ENCODE assay signal across 22 cellular contexts in the genomic region with DNA sequence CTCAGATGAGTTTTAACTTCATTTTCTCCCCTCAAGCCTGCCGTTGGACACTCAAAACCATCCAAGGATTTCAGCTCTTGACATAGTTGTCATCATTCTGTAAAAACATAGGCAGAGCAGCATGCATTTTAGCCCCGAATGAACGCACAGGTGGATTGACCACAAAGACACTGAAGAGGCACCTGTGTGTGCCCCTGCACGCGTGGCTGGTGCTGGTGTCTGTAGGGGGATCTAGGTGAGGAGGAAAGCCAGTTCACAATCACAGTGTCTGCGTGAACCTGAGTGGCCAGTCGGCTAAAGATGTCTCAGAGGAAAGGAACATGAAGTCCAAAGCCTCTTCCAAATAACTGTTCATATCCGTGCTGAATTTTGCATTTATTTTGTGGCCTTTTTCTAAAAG.
DNase-seq lines count a peak whose midpoint lies in the region; ATAC-seq, FAIRE-seq and TF ChIP-seq lines count a peak whose summit lies in the region.
"Had no signal": no experiment of that assay in that cellular context is flagged by ENCODE, and none has a peak within 500 bp of the region (broad histone marks: within the 10 kb centered on the region; RNA-seq: fewer than 3 reads in every experiment).

No MANE protein-coding gene starts in this region.

- no peak overlapping the region; the same call in 1 of the 2 replicates for H3K9ac ChIP-seq in OCI-LY1 (ENCODE audit: low read length)
- H3K9ac ChIP-seq: BLaER1 had no signal

- H3K27ac ChIP-seq in OCI-LY1 (ENCODE audit: low read depth, low read length, poor library complexity, severe bottlenecking) (peak overlapping the region; percentile 66), spleen (no peak overlapping the region)
- H3K27ac ChIP-seq: BLaER1 had no signal

- H3K27me3 ChIP-seq in OCI-LY1 (ENCODE audit: insufficient read depth, low read length) (no peaks in the 10 kb centered on the region), spleen (replicated peaks in 1 of 7) (no peaks in the 10 kb centered on the region)
- H3K27me3 ChIP-seq: BLaER1 had no signal

- H3K4me1 ChIP-seq in OCI-LY1 (ENCODE audit: insufficient read depth, low read length, severe bottlenecking) (peaks cover 82% of the 10 kb centered on the region), spleen (peaks cover 0 to 3% (median 0%) of the 10 kb centered on the region in 6 donors)

- H2AFZ ChIP-seq in OCI-LY1 (ENCODE audit: low read length): no peak overlapping the region

- H3K9me3 Mint-ChIP-seq in dendritic cell treated with granulocyte-macrophage colony-stimulating factor and Interleukin-4, amounts not matched to agents 40 ng/mL and 50 ng/mL, for 4 days: no peaks in the 10 kb centered on the region
- H3K9me3 Mint-ChIP-seq: CD14-positive monocyte, HFFc6 had no signal

- no peaks in the 10 kb centered on the region for H3F3A ChIP-seq in OCI-LY1 (ENCODE audit: insufficient read depth, low read length)

- 0 out of 2 replicates have a peak overlapping the region, but pooled peaks have one; percentile 25 for H3K4me2 ChIP-seq in OCI-LY1 (ENCODE audit: low read length)
- H3K4me2 ChIP-seq: BLaER1 had no signal

- peak overlapping the region; percentile 47 for H3K27ac Mint-ChIP-seq in dendritic cell treated with granulocyte-macrophage colony-stimulating factor and Interleukin-4, amounts not matched to agents 40 ng/mL and 50 ng/mL, for 4 days
- H3K27ac Mint-ChIP-seq: CD4-positive, alpha-beta memory T cell; HFFc6 had no signal

- H3K36me3 Mint-ChIP-seq in dendritic cell treated with granulocyte-macrophage colony-stimulating factor and Interleukin-4, amounts not matched to agents 40 ng/mL and 50 ng/mL, for 4 days (ENCODE audit: low read depth): no peaks in the 10 kb centered on the region
- H3K36me3 Mint-ChIP-seq: CD14-positive monocyte; CD4-positive, alpha-beta memory T cell had no signal

- FAIRE-seq in GM12891 (lab: Jason Lieb, UNC) (peak; percentile 91), RCC 7860 (lab: Jason Lieb, UNC) (no peak), D721Med (lab: Jason Lieb, UNC) (no peak)
- FAIRE-seq: GM12878, GM19239, HTR-8/SVneo had no signal

- H3K79me2 ChIP-seq in OCI-LY1 (ENCODE audit: insufficient read depth, low read length): no peaks in the 10 kb centered on the region

- WGBS in spleen, 5 donors: 73 to 86% (median 81%) methylated on average over 8 of the region's 8 CpGs

- TF ChIP-seq CTCF in OCI-LY1 (IDR thresholded peaks at IDR 0.05; ENCODE audit: low read length) (no peak), spleen (IDR thresholded peaks at IDR 0.05 in 8 of 11, conservative IDR thresholded peaks at IDR 0.05 in 3 of 11) (no peak), D721Med (IDR thresholded peaks at IDR 0.05; ENCODE audit: insufficient read depth, missing control alignments) (no peak)

- H3K4me3 ChIP-seq in OCI-LY1 (ENCODE audit: low read depth, low read length, poor library complexity, severe bottlenecking) (no peak overlapping the region), spleen (no peak overlapping the region)
- H3K4me3 ChIP-seq: BLaER1, GM12878 had no signal

- TF ChIP-seq POLR2A in GM12891 (IDR thresholded peaks at IDR 0.05; ENCODE audit: low read depth, low read length) (no peak), spleen (IDR thresholded peaks at IDR 0.05) (no peak)

- intact Hi-C loops in dendritic cell treated with granulocyte-macrophage colony-stimulating factor and Interleukin-4, amounts not matched to agents 40 ng/mL and 50 ng/mL, for 4 days (cut with micrococcal nuclease): no loop called here
- intact Hi-C loops in spleen (cut with DNase I; ENCODE audit: low total_unique reads): no loop called here

- no peaks in the 10 kb centered on the region for H3K9me2 ChIP-seq in OCI-LY1 (ENCODE audit: low read depth, low read length)

- no peaks in the 10 kb centered on the region for H4K20me1 ChIP-seq in OCI-LY1 (ENCODE audit: insufficient read depth, low read length)
- H4K20me1 ChIP-seq: BLaER1 had no signal

- no peak overlapping the region for H3K4me3 Mint-ChIP-seq in dendritic cell treated with granulocyte-macrophage colony-stimulating factor and Interleukin-4, amounts not matched to agents 40 ng/mL and 50 ng/mL, for 4 days
- H3K4me3 Mint-ChIP-seq: CD14-positive monocyte; CD4-positive, alpha-beta memory T cell; HFFc6 had no signal

- DNase-seq in GM12891 (ENCODE audit: insufficient read length, low spot score) (no peak), spleen (peak; percentile 68), RCC 7860 (ENCODE audit: low spot score) (no peak), D721Med (ENCODE audit: insufficient read length, low spot score) (no peak)
- DNase-seq: 8988T; CD4-positive, alpha-beta memory T cell; DMS79 treated with DMSO at 0.1 percent for 48 hours; EL; GOT3; H7; HFFc6; IMR-90 had no signal

- H3K4me1 Mint-ChIP-seq in dendritic cell treated with granulocyte-macrophage colony-stimulating factor and Interleukin-4, amounts not matched to agents 40 ng/mL and 50 ng/mL, for 4 days (ENCODE audit: low read depth): peaks cover 34% of the 10 kb centered on the region
- H3K4me1 Mint-ChIP-seq: CD4-positive, alpha-beta memory T cell had no signal

- H3K9me3 ChIP-seq in OCI-LY1 (ENCODE audit: low read length): no peaks in the 10 kb centered on the region
- no peaks in the 10 kb centered on the region for H3K9me3 ChIP-seq in spleen
- H3K9me3 ChIP-seq: BLaER1 had no signal

- H3K27me3 Mint-ChIP-seq in dendritic cell treated with granulocyte-macrophage colony-stimulating factor and Interleukin-4, amounts not matched to agents 40 ng/mL and 50 ng/mL, for 4 days: peaks cover 8% of the 10 kb centered on the region

- no peak for ATAC-seq in GM21619 (IDR thresholded peaks at IDR 0.05; ENCODE audit: unreplicated experiment)
- ATAC-seq in HG03280 (IDR thresholded peaks at IDR 0.05; ENCODE audit: unreplicated experiment): no peak
- ATAC-seq: GM12878, HCT116 had no signal

- no peaks in the 10 kb centered on the region for H3K36me3 ChIP-seq in OCI-LY1 (ENCODE audit: insufficient read depth, low read length)
- no peaks in the 10 kb centered on the region for H3K36me3 ChIP-seq in spleen
- H3K36me3 ChIP-seq: BLaER1 had no signal

TF ChIP-seq in GM12891, 5 proteins besides CTCF, POLR2A, EP300 and RAD21:
- TF ChIP-seq SPI1 (IDR thresholded peaks at IDR 0.05; ENCODE audit: low read depth, low read length): no peak
- TF ChIP-seq POU2F2 (IDR thresholded peaks at IDR 0.05; ENCODE audit: low read depth, low read length): no peak
- TF ChIP-seq PAX5 (IDR thresholded peaks at IDR 0.05; ENCODE audit: insufficient read depth, low read length, severe bottlenecking): no peak
- TF ChIP-seq TAF1 (IDR thresholded peaks at IDR 0.05; ENCODE audit: low read depth, low read length): no peak
- TF ChIP-seq POLR2AphosphoS5 (IDR thresholded peaks at IDR 0.05; ENCODE audit: low read depth, low read length): no peak
